11 cellular contexts compared by ENCODE assay signal in the genomic region with DNA sequence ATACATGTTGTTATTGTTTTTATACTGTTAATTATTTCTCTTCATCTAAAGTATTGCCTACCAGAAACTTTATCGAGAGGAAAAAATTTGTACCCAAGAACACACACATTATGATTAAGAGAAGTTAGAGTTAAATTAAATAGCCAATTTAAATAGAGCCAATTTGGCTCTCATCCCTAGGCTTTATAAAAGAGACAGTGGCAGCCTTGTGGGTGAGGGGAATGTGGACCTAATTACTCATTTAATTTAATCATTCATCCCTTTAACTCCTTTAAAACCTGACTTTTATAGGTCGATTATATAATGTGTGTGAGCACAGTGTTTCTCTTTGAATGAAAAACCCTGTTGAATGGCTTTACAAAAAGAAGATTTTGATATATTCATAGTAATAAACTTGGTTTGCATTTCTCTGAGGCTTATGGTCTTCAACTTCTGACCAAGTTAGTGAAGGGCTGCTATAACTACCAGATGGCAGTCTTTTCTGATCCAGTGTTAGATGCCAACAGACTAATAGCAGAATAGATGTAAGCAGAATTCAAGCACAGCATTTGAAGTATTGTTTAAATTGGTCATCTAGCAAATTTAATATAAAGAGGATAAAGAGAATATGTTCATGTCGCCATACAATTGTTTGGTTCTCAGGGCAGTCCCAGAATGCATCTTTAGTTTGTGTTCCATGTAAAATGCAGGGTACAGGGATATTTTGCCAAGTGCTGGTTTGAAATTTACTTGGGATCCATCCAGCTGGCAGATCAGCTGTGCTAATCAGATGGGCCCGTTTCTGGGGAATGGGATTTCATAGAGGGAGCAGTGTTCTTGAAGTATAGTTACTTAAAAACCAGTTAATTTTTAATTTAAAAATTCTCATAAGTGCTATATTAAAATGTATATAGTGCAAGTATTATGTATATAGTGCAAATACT. TPM values are rescaled to one million over a fixed set of nuclear protein-coding genes. Genes with fewer than 3 reads are reported as not detected.
DNase-seq lines count a peak whose midpoint lies in the region; ATAC-seq and TF ChIP-seq lines count a peak whose summit lies in the region.
"Had no signal": no experiment of that assay in that cellular context is flagged by ENCODE, and none has a peak within 500 bp of the region (broad histone marks: within the 10 kb centered on the region; RNA-seq: fewer than 3 reads in every experiment).

No MANE protein-coding gene starts in this region.

- POLR2A ChIA-PET in GM10248 (lab: Yijun Ruan, JAX): no interaction called here

- 43 to 50% methylated on average over 4 of the region's 4 CpGs for WGBS in testis, 2 donors

- H3K27ac Mint-ChIP-seq in activated T-cell treated with anti-CD3 and anti-CD28 coated beads, Interleukin-2, amount 50 U/mL, for 72 hours: peak overlapping the region; percentile 28

- H3K27me3 ChIP-seq in layer of hippocampus (ENCODE audit: control insufficient read depth, insufficient read depth, low read length) (no peaks in the 10 kb centered on the region), testis (no peaks in the 10 kb centered on the region)

- H3K4me3 Mint-ChIP-seq in activated T-cell treated with anti-CD3 and anti-CD28 coated beads, Interleukin-2, amount 50 U/mL, for 72 hours: no peak overlapping the region

- CTCF ChIA-PET in GM10248 (lab: Yijun Ruan, JAX): interaction anchor here (1.4 to 3.6 kb wide), 2 partner anchors 14 to 17 kb away, joined by 3 to 13 read pairs; no protein-coding TSS in a partner anchor

- ATAC-seq in activated T-cell treated with anti-CD3 and anti-CD28 coated beads, Interleukin-2, amount 50 U/mL, for 72 hours (replicated peaks in 1 of 2): no peak
- no peak for ATAC-seq in GM19395 (IDR thresholded peaks at IDR 0.05; ENCODE audit: unreplicated experiment)
- ATAC-seq: mucosa of descending colon had no signal

- intact Hi-C loops in testis (cut with DNase I; ENCODE audit: low total_unique reads): no loop called here

- H3K36me3 Mint-ChIP-seq in activated T-cell treated with anti-CD3 and anti-CD28 coated beads, Interleukin-2, amount 50 U/mL, for 72 hours (ENCODE audit: insufficient read depth in 2 of 2): no peaks in the 10 kb centered on the region

- H3K27ac ChIP-seq in layer of hippocampus (ENCODE audit: low read depth, low read length) (peak overlapping the region; percentile 74), testis (no peak overlapping the region)

- H3K27me3 Mint-ChIP-seq in activated T-cell treated with anti-CD3 and anti-CD28 coated beads, Interleukin-2, amount 50 U/mL, for 72 hours (ENCODE audit: low read depth): no peaks in the 10 kb centered on the region

- no peak overlapping the region for H3K4me3 ChIP-seq in testis
- H3K4me3 ChIP-seq: mucosa of descending colon had no signal

- H3K4me1 ChIP-seq in testis: peaks cover 21% of the 10 kb centered on the region

- DNase-seq in activated T-cell treated with anti-CD3 and anti-CD28 coated beads, Interleukin-2, amount 50 U/mL, for 72 hours: no peak
- DNase-seq in activated T-cell treated with anti-CD3 and anti-CD28 coated beads, Interleukin-2, amount 50 U/mL, for 48 hours: no peak
- DNase-seq in cerebellum (ENCODE audit: low spot score) (peak; percentile 62), testis (peak; percentile 31), GM10248 (ENCODE audit: extremely low spot score) (no peak), NCI-H146 (lab: John Stamatoyannopoulos, UW) (no peak)
- DNase-seq: activated T-cell treated with anti-CD3 and anti-CD28 coated beads for 4 hours, Karpas-422, mucosa of descending colon had no signal

- H3K9me3 ChIP-seq in testis: no peaks in the 10 kb centered on the region
- H3K9me3 ChIP-seq: mucosa of descending colon had no signal

- no peaks in the 10 kb centered on the region for H3K9me3 Mint-ChIP-seq in activated T-cell treated with anti-CD3 and anti-CD28 coated beads, Interleukin-2, amount 50 U/mL, for 72 hours

- no peak for TF ChIP-seq POLR2A in testis (IDR thresholded peaks at IDR 0.05)

- TF ChIP-seq CTCF in testis (IDR thresholded peaks at IDR 0.05) (no peak), GM10248 (IDR thresholded peaks at IDR 0.05; ENCODE audit: control extremely low read depth, extremely low read depth, low read depth, missing control alignments) (no peak)

- peaks cover 60% of the 10 kb centered on the region for H3K4me1 Mint-ChIP-seq in activated T-cell treated with anti-CD3 and anti-CD28 coated beads, Interleukin-2, amount 50 U/mL, for 72 hours (ENCODE audit: low read depth)

- no peaks in the 10 kb centered on the region for H3K36me3 ChIP-seq in testis (ENCODE audit: low read depth, missing control alignments)

RNA-seq across cellular contexts. Expression of a gene that starts 25.3 kb away (rescaled TPM):
- total RNA-seq in activated T-cell treated with anti-CD3 and anti-CD28 coated beads, Interleukin-2, amount 50 U/mL, for 72 hours: 100 to 1,000 TPM in 1 of 2 donors, 10 to 100 TPM in 1; 97.9 to 122 TPM
- total RNA-seq in cerebellum (124 TPM), testis (100 to 1,000 TPM; 240 to 394 TPM)
- polyA plus RNA-seq in testis (ENCODE audit: insufficient read depth, low read depth, low replicate concordance): 155 TPM

Comparison
In these comparisons a context has a peak if more than half of its experiments do, and no peak if none do; other contexts are left out.
1. DNase-seq: peak in cerebellum (single experiment) and testis (single experiment); none in activated T-cell treated with anti-CD3 and anti-CD28 coated beads, Interleukin-2, amount 50 U/mL, for 72 hours (0 of 2), activated T-cell treated with anti-CD3 and anti-CD28 coated beads, Interleukin-2, amount 50 U/mL, for 48 hours (0 of 2), GM10248 (single experiment) and NCI-H146 (single experiment).